ENCODE assay signal across 19 cellular contexts in genomic region chr18:59905686-59906091, GRCh38. TPM values are rescaled to one million over a fixed set of nuclear protein-coding genes. Genes with fewer than 3 reads are reported as not detected.
DNase-seq lines count a peak whose midpoint lies in the region; ATAC-seq, FAIRE-seq and TF ChIP-seq lines count a peak whose summit lies in the region.
"Had no signal": no experiment of that assay in that cellular context is flagged by ENCODE, and none has a peak within 500 bp of the region (broad histone marks: within the 10 kb centered on the region; RNA-seq: fewer than 3 reads in every experiment).

No MANE protein-coding gene starts in this region.

- no peak for DNase-seq in activated CD8-positive, alpha-beta memory T cell treated with anti-CD3 and anti-CD28 coated beads, Interleukin-2, amount 10 ng/mL, durations not matched to agents 7 days and 5 days
- DNase-seq in activated CD8-positive, alpha-beta memory T cell treated with anti-CD3 and anti-CD28 coated beads, Interleukin-2, amount 50 U/mL, for 4 hours: no peak
- DNase-seq in GM12892 (ENCODE audit: insufficient read length) (no peak), natural killer cell (no peak), NOMO-1 treated with DMSO at 0.1 percent for 48 hours (lab: John Stamatoyannopoulos, UW; ENCODE audit: unreplicated experiment) (no peak)
- no peak for DNase-seq in activated CD8-positive, alpha-beta T cell treated with anti-CD3 and anti-CD28 coated beads for 36 hours
- DNase-seq in stimulated activated CD4-positive, alpha-beta T cell treated with anti-CD3 and anti-CD28 coated beads, Interleukin-12 subunit alpha, Interleukin-12 subunit beta, amount 100 ng/mL, for 4 hours: no peak
- DNase-seq: activated CD4-positive, alpha-beta T cell treated with anti-CD3 and anti-CD28 coated beads, Interleukin-2, amount 10 ng/mL, durations not matched to agents 24 days and 14 days; colonic mucosa; gastrocnemius medialis; GDM1; left lung; MG63; NCI-H187 treated with DMSO at 0.1 percent for 48 hours; NCI-H446; SIG-M5 had no signal

- no peak for TF ChIP-seq CTCF in activated CD8-positive, alpha-beta T cell treated with anti-CD3 and anti-CD28 coated beads for 36 hours (IDR thresholded peaks at IDR 0.05)
- TF ChIP-seq CTCF in natural killer cell (IDR thresholded peaks at IDR 0.05): no peak

- FAIRE-seq in GM12892 (lab: Jason Lieb, UNC): peak; percentile 90
- FAIRE-seq: A549 had no signal

- no peaks in the 10 kb centered on the region for H3K27me3 Mint-ChIP-seq in activated CD8-positive, alpha-beta memory T cell treated with anti-CD3 and anti-CD28 coated beads, Interleukin-2, amount 10 ng/mL, durations not matched to agents 7 days and 5 days
- H3K27me3 Mint-ChIP-seq in activated CD8-positive, alpha-beta T cell treated with anti-CD3 and anti-CD28 coated beads for 36 hours: no peaks in the 10 kb centered on the region
- no peaks in the 10 kb centered on the region for H3K27me3 Mint-ChIP-seq in natural killer cell (ENCODE audit: low read depth in 2 of 2)
- H3K27me3 Mint-ChIP-seq: activated CD4-positive, alpha-beta T cell treated with anti-CD3 and anti-CD28 coated beads, Interleukin-2, amount 10 ng/mL, durations not matched to agents 24 days and 14 days had no signal

- no peak for ATAC-seq in activated CD8-positive, alpha-beta memory T cell treated with anti-CD3 and anti-CD28 coated beads, Interleukin-2, amount 10 ng/mL, durations not matched to agents 7 days and 5 days
- no peak for ATAC-seq in activated CD8-positive, alpha-beta T cell treated with anti-CD3 and anti-CD28 coated beads for 36 hours
- ATAC-seq in natural killer cell: no peak
- ATAC-seq in HG02588 (IDR thresholded peaks at IDR 0.05; ENCODE audit: unreplicated experiment): no peak
- ATAC-seq: A549, gastrocnemius medialis, left lung had no signal

- TF ChIP-seq POLR2A in GM12892 (IDR thresholded peaks at IDR 0.05; ENCODE audit: low read depth, low read length): no peak

- H3K9me3 Mint-ChIP-seq in activated CD8-positive, alpha-beta memory T cell treated with anti-CD3 and anti-CD28 coated beads, Interleukin-2, amount 10 ng/mL, durations not matched to agents 7 days and 5 days (ENCODE audit: low read depth): no peaks in the 10 kb centered on the region
- no peaks in the 10 kb centered on the region for H3K9me3 Mint-ChIP-seq in activated CD8-positive, alpha-beta T cell treated with anti-CD3 and anti-CD28 coated beads for 36 hours
- H3K9me3 Mint-ChIP-seq in natural killer cell: no peaks in the 10 kb centered on the region
- H3K9me3 Mint-ChIP-seq: activated CD4-positive, alpha-beta T cell treated with anti-CD3 and anti-CD28 coated beads, Interleukin-2, amount 10 ng/mL, durations not matched to agents 24 days and 14 days had no signal

- H3K4me3 Mint-ChIP-seq in activated CD8-positive, alpha-beta memory T cell treated with anti-CD3 and anti-CD28 coated beads, Interleukin-2, amount 10 ng/mL, durations not matched to agents 7 days and 5 days: no peak overlapping the region
- H3K4me3 Mint-ChIP-seq in activated CD8-positive, alpha-beta T cell treated with anti-CD3 and anti-CD28 coated beads for 36 hours: no peak overlapping the region
- H3K4me3 Mint-ChIP-seq in natural killer cell: peak overlapping the region; percentile 75

- H3K4me1 Mint-ChIP-seq in activated CD8-positive, alpha-beta memory T cell treated with anti-CD3 and anti-CD28 coated beads, Interleukin-2, amount 10 ng/mL, durations not matched to agents 7 days and 5 days: peaks cover 65% of the 10 kb centered on the region
- H3K4me1 Mint-ChIP-seq in activated CD8-positive, alpha-beta T cell treated with anti-CD3 and anti-CD28 coated beads for 36 hours (ENCODE audit: low read depth): peaks cover 59% of the 10 kb centered on the region
- peaks cover 58 to 74% of the 10 kb centered on the region in 2 donors for H3K4me1 Mint-ChIP-seq in natural killer cell

- peak overlapping the region; percentile 80 for H3K27ac Mint-ChIP-seq in activated CD8-positive, alpha-beta memory T cell treated with anti-CD3 and anti-CD28 coated beads, Interleukin-2, amount 10 ng/mL, durations not matched to agents 7 days and 5 days
- peak overlapping the region; percentile 10 for H3K27ac Mint-ChIP-seq in activated CD8-positive, alpha-beta T cell treated with anti-CD3 and anti-CD28 coated beads for 36 hours
- H3K27ac Mint-ChIP-seq in natural killer cell: peak overlapping the region; percentile 90 to 97

- CTCF ChIA-PET in activated CD8-positive, alpha-beta memory T cell treated with anti-CD3 and anti-CD28 coated beads, Interleukin-2, amount 10 ng/mL, durations not matched to agents 7 days and 5 days (lab: Charles Lee): interaction anchor here (1.1 to 1.7 kb wide), 3 partner anchors 13 to 68 kb away, joined by 3 to 7 read pairs (median 4); no protein-coding TSS in a partner anchor
- CTCF ChIA-PET in activated CD8-positive, alpha-beta T cell treated with anti-CD3 and anti-CD28 coated beads for 36 hours (lab: Charles Lee): interaction anchor here (0.9 to 1.6 kb wide), 4 partner anchors 13 to 68 kb away, joined by 3 to 6 read pairs (median 4); no protein-coding TSS in a partner anchor

- H3K36me3 Mint-ChIP-seq in activated CD8-positive, alpha-beta memory T cell treated with anti-CD3 and anti-CD28 coated beads, Interleukin-2, amount 10 ng/mL, durations not matched to agents 7 days and 5 days: peaks cover 31% of the 10 kb centered on the region
- peaks cover 39% of the 10 kb centered on the region for H3K36me3 Mint-ChIP-seq in activated CD8-positive, alpha-beta T cell treated with anti-CD3 and anti-CD28 coated beads for 36 hours (ENCODE audit: low read depth)
- H3K36me3 Mint-ChIP-seq in natural killer cell: peaks cover 12% of the 10 kb centered on the region

- intact Hi-C loops in activated CD8-positive, alpha-beta T cell treated with anti-CD3 and anti-CD28 coated beads for 36 hours (cut with micrococcal nuclease): loop anchor here (5.0 to 10.0 kb wide), 2 partner anchors 47 to 551 kb away; partner anchors contain the start of gene LMAN1
- intact Hi-C loops in natural killer cell (cut with micrococcal nuclease): loop anchor here (1.0 kb wide), 1 partner anchor 16 kb away; no protein-coding TSS in a partner anchor

- POLR2A ChIA-PET in activated CD8-positive, alpha-beta T cell treated with anti-CD3 and anti-CD28 coated beads for 36 hours (lab: Charles Lee): interaction anchor here (0.7 to 2.2 kb wide), 10 partner anchors 13 to 1445 kb away, joined by 3 to 5 read pairs (median 3); no protein-coding TSS in a partner anchor

RNA-seq across cellular contexts. Expression of gene PMAIP1, which starts 5.9 kb away (rescaled TPM):
- 10 to 100 TPM; 54.7 to 64.7 TPM for total RNA-seq in activated CD8-positive, alpha-beta memory T cell treated with anti-CD3 and anti-CD28 coated beads, Interleukin-2, amount 10 ng/mL, durations not matched to agents 7 days and 5 days
- 133 TPM for polyA plus RNA-seq in GM12892 (2012; ENCODE audit: missing spikeins)
- 10 to 100 TPM; 92.8 to 98.9 TPM for total RNA-seq in activated CD8-positive, alpha-beta T cell treated with anti-CD3 and anti-CD28 coated beads for 36 hours
- total RNA-seq in natural killer cell: 100 to 1,000 TPM; 211 to 514 (median 264) TPM
- total RNA-seq: ascending aorta had no signal

Comparison
In these comparisons a context has a peak if more than half of its experiments do, and no peak if none do; other contexts are left out.
1. H3K27ac Mint-ChIP-seq: peak in every context shown above with its lines; median percentile 94 in natural killer cell; 80 in activated CD8-positive, alpha-beta memory T cell treated with anti-CD3 and anti-CD28 coated beads, Interleukin-2, amount 10 ng/mL, durations not matched to agents 7 days and 5 days; 10 in activated CD8-positive, alpha-beta T cell treated with anti-CD3 and anti-CD28 coated beads for 36 hours.